In the genomic region with DNA sequence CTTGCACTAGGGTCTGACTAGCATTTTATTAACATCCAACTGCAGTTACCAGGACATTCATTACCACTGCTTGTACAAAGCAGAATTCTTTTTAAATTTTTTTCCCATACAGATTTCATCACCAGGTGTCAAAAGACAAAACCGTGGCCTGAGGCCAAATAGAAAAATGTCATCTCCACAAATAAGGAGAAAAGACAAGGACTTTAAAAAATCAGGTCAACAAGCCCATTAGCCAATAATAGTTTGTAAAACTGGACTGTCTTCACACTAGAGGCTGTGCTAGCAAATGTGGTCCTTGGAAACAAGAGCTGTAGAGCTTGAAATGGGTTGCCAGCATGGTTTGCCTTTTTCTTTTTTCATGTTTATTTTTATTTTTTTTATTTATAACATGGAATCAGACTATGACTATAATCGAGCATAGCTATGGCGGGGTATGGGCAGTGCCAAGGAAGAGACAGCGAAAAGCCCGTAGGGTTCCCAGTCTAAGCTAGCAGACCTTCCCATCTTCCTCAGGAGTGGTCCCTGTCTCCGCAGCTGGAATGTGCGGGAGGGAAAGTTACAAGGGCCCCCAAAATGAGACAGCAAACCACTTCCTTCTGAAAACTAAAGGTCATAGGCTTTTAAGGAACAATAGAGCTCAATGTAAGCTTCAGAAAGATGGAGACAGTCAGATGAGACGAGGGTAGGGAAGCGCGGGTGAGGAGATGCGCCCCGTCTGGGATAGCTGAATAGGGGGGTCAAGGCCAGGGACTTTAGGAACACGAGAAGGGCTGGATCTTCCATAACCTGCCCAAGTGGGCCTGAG, we compare ENCODE assay signal across 8 cellular contexts. TPM values are rescaled to one million over a fixed set of nuclear protein-coding genes. Genes with fewer than 3 reads are reported as not detected.
DNase-seq lines count a peak whose midpoint lies in the region; ATAC-seq, FAIRE-seq and TF ChIP-seq lines count a peak whose summit lies in the region.

No MANE protein-coding gene starts in this region.

- no peak for TF ChIP-seq POLR2A in GM12891 (IDR thresholded peaks at IDR 0.05; ENCODE audit: low read depth, low read length)

- in situ Hi-C loops in astrocyte of the spinal cord (cut with HindIII; ENCODE audit: low sequenced_read_pairs), result no loop called here

- no peak for TF ChIP-seq CTCF in astrocyte of the spinal cord (IDR thresholded peaks at IDR 0.05; ENCODE audit: low read depth, low read length)

- FAIRE-seq in GM12891 (lab: Jason Lieb, UNC), result no peak

- ATAC-seq in stimulated activated naive CD8-positive, alpha-beta T cell treated with anti-CD3 and anti-CD28 coated beads, Interleukin-15, Interleukin-2, amounts not matched to agents 100 U/mL and 50 U/mL, for 24 hours, result no peak

- DNase-seq in GM03348 (ENCODE audit: low spot score), result peak; percentile 27
- peak; percentile 23 for DNase-seq in NCI-H146 (lab: John Stamatoyannopoulos, UW)
- peak; percentile 26 for DNase-seq in astrocyte of the spinal cord (ENCODE audit: low read depth, low spot score)
- DNase-seq in kidney glomerular epithelial cell (lab: John Stamatoyannopoulos, UW), result peak; percentile 6
- DNase-seq in stimulated activated naive CD8-positive, alpha-beta T cell treated with anti-CD3 and anti-CD28 coated beads, Interleukin-15, Interleukin-2, amounts not matched to agents 100 U/mL and 50 U/mL, for 24 hours, result peak; percentile 9
- no peak for DNase-seq in OCI-M2 (lab: John Stamatoyannopoulos, UW; ENCODE audit: unreplicated experiment)
- no peak for DNase-seq in central memory CD4-positive, alpha-beta T cell
- no peak for DNase-seq in GM12891 (ENCODE audit: insufficient read length, low spot score)

- H3K4me3 ChIP-seq in astrocyte of the spinal cord (ENCODE audit: low read depth, low read length), result peak overlapping the region; percentile 91

TF ChIP-seq in GM12891, 5 proteins besides CTCF, POLR2A, EP300 and RAD21:
- no peak for TF ChIP-seq POLR2AphosphoS5 (IDR thresholded peaks at IDR 0.05; ENCODE audit: low read depth, low read length)
- no peak for TF ChIP-seq TAF1 (IDR thresholded peaks at IDR 0.05; ENCODE audit: low read depth, low read length)
- TF ChIP-seq PAX5 (IDR thresholded peaks at IDR 0.05; ENCODE audit: insufficient read depth, low read length, severe bottlenecking), result no peak
- no peak for TF ChIP-seq POU2F2 (IDR thresholded peaks at IDR 0.05; ENCODE audit: low read depth, low read length)
- no peak for TF ChIP-seq SPI1 (IDR thresholded peaks at IDR 0.05; ENCODE audit: low read depth, low read length)

RNA-seq across cellular contexts. Expression of a gene that starts 1.5 kb away (rescaled TPM):
- 14.4 TPM for polyA plus RNA-seq in GM12891 (2012; ENCODE audit: low read depth, missing spikeins)

RNA-seq across cellular contexts. Expression of a gene that starts 47.9 kb away (rescaled TPM):
- polyA plus RNA-seq in GM12891 (2012; ENCODE audit: low read depth, missing spikeins), result 19.9 TPM

Comparison
In these comparisons a context has a peak if more than half of its experiments do, and no peak if none do; other contexts are left out.
1. DNase-seq: peak in GM03348 (single experiment), NCI-H146 (single experiment), astrocyte of the spinal cord (single experiment), kidney glomerular epithelial cell (single experiment) and stimulated activated naive CD8-positive, alpha-beta T cell treated with anti-CD3 and anti-CD28 coated beads, Interleukin-15, Interleukin-2, amounts not matched to agents 100 U/mL and 50 U/mL, for 24 hours (single experiment); none in OCI-M2 (single experiment), central memory CD4-positive, alpha-beta T cell (single experiment) and GM12891 (single experiment).